Comparison of ENCODE assay signal across 9 cellular contexts in genomic region chr19:16605552-16605951, GRCh38. TPM values are rescaled to one million over a fixed set of nuclear protein-coding genes. Genes with fewer than 3 reads are reported as not detected.
DNase-seq lines count a peak whose midpoint lies in the region; ATAC-seq, FAIRE-seq and TF ChIP-seq lines count a peak whose summit lies in the region.
"Had no signal": no experiment of that assay in that cellular context is flagged by ENCODE, and none has a peak within 500 bp of the region (broad histone marks: within the 10 kb centered on the region; RNA-seq: fewer than 3 reads in every experiment).

No MANE protein-coding gene starts in this region.

- H3K9me3 Mint-ChIP-seq in activated T-cell treated with anti-CD3 and anti-CD28 coated beads, Interleukin-2, amount 50 U/mL, for 72 hours, result no peaks in the 10 kb centered on the region
- H3K9me3 Mint-ChIP-seq in activated T-cell treated with anti-CD3 and anti-CD28 coated beads, Interleukin-2, amount 50 U/mL, for 24 hours, result no peaks in the 10 kb centered on the region
- H3K9me3 Mint-ChIP-seq in glutamatergic neuron (ENCODE audit: unreplicated experiment), result peaks cover 7% of the 10 kb centered on the region

- no peak for FAIRE-seq in GM12892 (lab: Jason Lieb, UNC)

- no peaks in the 10 kb centered on the region for H3K36me3 Mint-ChIP-seq in activated T-cell treated with anti-CD3 and anti-CD28 coated beads, Interleukin-2, amount 50 U/mL, for 72 hours (ENCODE audit: insufficient read depth in 2 of 2)
- H3K36me3 Mint-ChIP-seq in activated T-cell treated with anti-CD3 and anti-CD28 coated beads, Interleukin-2, amount 50 U/mL, for 24 hours (ENCODE audit: low read depth), result peaks cover 16% of the 10 kb centered on the region
- no peaks in the 10 kb centered on the region for H3K36me3 Mint-ChIP-seq in glutamatergic neuron (ENCODE audit: unreplicated experiment)

- H3K4me1 ChIP-seq in thyroid gland, result peaks cover 9 to 27% of the 10 kb centered on the region in 2 donors

- no peaks in the 10 kb centered on the region for H3K9me3 ChIP-seq in thyroid gland

- H3K4me3 Mint-ChIP-seq in activated T-cell treated with anti-CD3 and anti-CD28 coated beads, Interleukin-2, amount 50 U/mL, for 72 hours, result no peak overlapping the region
- no peak overlapping the region for H3K4me3 Mint-ChIP-seq in activated T-cell treated with anti-CD3 and anti-CD28 coated beads, Interleukin-2, amount 50 U/mL, for 24 hours
- H3K4me3 Mint-ChIP-seq in glutamatergic neuron (ENCODE audit: unreplicated experiment), result peak overlapping the region; percentile 49

- H3K27ac ChIP-seq in thyroid gland, result no peak overlapping the region
- H3K27ac ChIP-seq: parathyroid adenoma had no signal

- H3K27me3 Mint-ChIP-seq in activated T-cell treated with anti-CD3 and anti-CD28 coated beads, Interleukin-2, amount 50 U/mL, for 72 hours (ENCODE audit: low read depth), result no peaks in the 10 kb centered on the region
- H3K27me3 Mint-ChIP-seq in activated T-cell treated with anti-CD3 and anti-CD28 coated beads, Interleukin-2, amount 50 U/mL, for 24 hours, result no peaks in the 10 kb centered on the region
- peaks cover 2% of the 10 kb centered on the region for H3K27me3 Mint-ChIP-seq in glutamatergic neuron (ENCODE audit: unreplicated experiment)

- TF ChIP-seq CTCF in glutamatergic neuron (IDR thresholded peaks at IDR 0.05; ENCODE audit: partially characterized antibody, unreplicated experiment), result no peak
- TF ChIP-seq CTCF in thyroid gland (IDR thresholded peaks at IDR 0.05), result peak in 2 of 6 experiments; percentile 19 to 25

- no peaks in the 10 kb centered on the region for H3K36me3 ChIP-seq in thyroid gland

- no peak for ATAC-seq in activated T-cell treated with anti-CD3 and anti-CD28 coated beads, Interleukin-2, amount 50 U/mL, for 72 hours (replicated peaks in 1 of 2)

- 38 to 52% methylated on average over 5 to 7 of the region's 7 CpGs for WGBS in thyroid gland, 2 donors

- no peak for TF ChIP-seq POLR2A in thyroid gland (IDR thresholded peaks at IDR 0.05)
- no peak for TF ChIP-seq POLR2A in GM12892 (IDR thresholded peaks at IDR 0.05; ENCODE audit: low read depth, low read length)

- intact Hi-C loops in thyroid gland (cut with DNase I), result no loop called here

- peaks cover 33% of the 10 kb centered on the region for H3K4me1 Mint-ChIP-seq in activated T-cell treated with anti-CD3 and anti-CD28 coated beads, Interleukin-2, amount 50 U/mL, for 72 hours (ENCODE audit: low read depth)
- H3K4me1 Mint-ChIP-seq in activated T-cell treated with anti-CD3 and anti-CD28 coated beads, Interleukin-2, amount 50 U/mL, for 24 hours (ENCODE audit: low read depth), result peaks cover 47% of the 10 kb centered on the region
- H3K4me1 Mint-ChIP-seq in glutamatergic neuron (ENCODE audit: low read depth, unreplicated experiment), result peaks cover 30% of the 10 kb centered on the region

- H3K4me3 ChIP-seq in thyroid gland (replicated peaks in 1 of 3), result no peak overlapping the region

- H3K27ac Mint-ChIP-seq in activated T-cell treated with anti-CD3 and anti-CD28 coated beads, Interleukin-2, amount 50 U/mL, for 72 hours, result peak overlapping the region; percentile 41
- H3K27ac Mint-ChIP-seq in activated T-cell treated with anti-CD3 and anti-CD28 coated beads, Interleukin-2, amount 50 U/mL, for 24 hours, result no peak overlapping the region
- H3K27ac Mint-ChIP-seq in glutamatergic neuron (ENCODE audit: unreplicated experiment), result peak overlapping the region; percentile 50

- DNase-seq in activated T-cell treated with anti-CD3 and anti-CD28 coated beads, Interleukin-2, amount 50 U/mL, for 72 hours, result no peak
- DNase-seq in activated T-cell treated with anti-CD3 and anti-CD28 coated beads, Interleukin-2, amount 50 U/mL, for 24 hours, result no peak
- DNase-seq in glutamatergic neuron (no peak), thyroid gland (peak; percentile 47 to 61), GM12892 (ENCODE audit: insufficient read length) (no peak), NCI-H1417 treated with DMSO at 0.1 percent for 48 hours (lab: John Stamatoyannopoulos, UW) (no peak)
- DNase-seq: hippocampal formation; stimulated activated CD8-positive, alpha-beta memory T cell treated with anti-CD3 and anti-CD28 coated beads, Interleukin-4, amount 100 ng/mL, for 48 hours had no signal

- H3K27me3 ChIP-seq in thyroid gland, result no peaks in the 10 kb centered on the region

RNA-seq across cellular contexts. Expression of gene MED26, which starts 22.5 kb away (rescaled TPM):
- 10 to 100 TPM; 18.6 to 20.2 TPM for total RNA-seq in activated T-cell treated with anti-CD3 and anti-CD28 coated beads, Interleukin-2, amount 50 U/mL, for 72 hours
- total RNA-seq in glutamatergic neuron (ENCODE audit: unreplicated experiment), result 9.8 TPM
- 10 to 100 TPM in 1 of 4 donors, 1 to 10 TPM in 3; 4.4 to 12.9 (median 8.4) TPM for total RNA-seq in thyroid gland
- 4.6 TPM for polyA plus RNA-seq in GM12892 (2012; ENCODE audit: missing spikeins)

RNA-seq across cellular contexts. Expression of gene SLC35E1, which starts 33.3 kb away (rescaled TPM):
- total RNA-seq in activated T-cell treated with anti-CD3 and anti-CD28 coated beads, Interleukin-2, amount 50 U/mL, for 72 hours, result 10 to 100 TPM; 36.5 to 39.5 TPM
- total RNA-seq in glutamatergic neuron (ENCODE audit: unreplicated experiment), result 31.9 TPM
- 10 to 100 TPM; 33.3 to 49.3 (median 38.6) TPM for total RNA-seq in thyroid gland
- 26.7 TPM for polyA plus RNA-seq in GM12892 (2012; ENCODE audit: missing spikeins)

RNA-seq across cellular contexts. Expression of gene SMIM7, which starts 54.4 kb away (rescaled TPM):
- total RNA-seq in activated T-cell treated with anti-CD3 and anti-CD28 coated beads, Interleukin-2, amount 50 U/mL, for 72 hours, result 10 to 100 TPM; 75.8 to 81.1 TPM
- 81.0 TPM for total RNA-seq in glutamatergic neuron (ENCODE audit: unreplicated experiment)
- total RNA-seq in thyroid gland, result 100 to 1,000 TPM in 2 of 4 donors, 10 to 100 TPM in 2; 80.9 to 171 (median 119) TPM
- polyA plus RNA-seq in GM12892 (2012; ENCODE audit: missing spikeins), result 50.7 TPM

RNA-seq across cellular contexts. Expression of gene TMEM38A, which starts 55.4 kb away (rescaled TPM):
- total RNA-seq in activated T-cell treated with anti-CD3 and anti-CD28 coated beads, Interleukin-2, amount 50 U/mL, for 72 hours, result 1 to 10 TPM; 1.6 to 2.6 TPM
- total RNA-seq in glutamatergic neuron (ENCODE audit: unreplicated experiment) (7.1 TPM), thyroid gland (1 to 10 TPM; 3.2 to 7.8 (median 5.6) TPM)
- 14.6 TPM for polyA plus RNA-seq in GM12892 (2012; ENCODE audit: missing spikeins)

Comparison
In these comparisons a context has a peak if more than half of its experiments do, and no peak if none do; other contexts are left out.
1. DNase-seq: peak in thyroid gland (2 of 2); none in activated T-cell treated with anti-CD3 and anti-CD28 coated beads, Interleukin-2, amount 50 U/mL, for 72 hours (0 of 2), activated T-cell treated with anti-CD3 and anti-CD28 coated beads, Interleukin-2, amount 50 U/mL, for 24 hours (single experiment), glutamatergic neuron (single experiment), GM12892 (single experiment) and NCI-H1417 treated with DMSO at 0.1 percent for 48 hours (single experiment).